In genomic region chr21:41954654-41955499, GRCh38 we compare ENCODE assay signal across 9 cellular contexts. TPM values are rescaled to one million over a fixed set of nuclear protein-coding genes. Genes with fewer than 3 reads are reported as not detected.
DNase-seq lines count a peak whose midpoint lies in the region; ATAC-seq and TF ChIP-seq lines count a peak whose summit lies in the region.
"Had no signal": no experiment of that assay in that cellular context is flagged by ENCODE, and none has a peak within 500 bp of the region (broad histone marks: within the 10 kb centered on the region; RNA-seq: fewer than 3 reads in every experiment).

No MANE protein-coding gene starts in this region.

- WGBS in hepatocyte (ENCODE audit: low lambda C conversion rate, missing lambda C conversion rate) = 97% methylated on average over 17 of the region's 20 CpGs

- H3K27me3 ChIP-seq in right atrium auricular region (no peaks in the 10 kb centered on the region), hepatocyte (no peaks in the 10 kb centered on the region), tibial artery (no peaks in the 10 kb centered on the region)

- no peak for TF ChIP-seq CTCF in right atrium auricular region (IDR thresholded peaks at IDR 0.05)
- no peak for TF ChIP-seq CTCF in WTC11 (IDR thresholded peaks at IDR 0.05)
- TF ChIP-seq CTCF in hepatocyte (IDR thresholded peaks at IDR 0.05; ENCODE audit: poor library complexity) = no peak
- TF ChIP-seq CTCF in tibial artery (IDR thresholded peaks at IDR 0.05) = no peak

- POLR2A ChIA-PET in WTC11 (lab: Charles Lee) = interaction anchor here (0.7 kb wide), 1 partner anchor 501 kb away, joined by 3 read pairs; no protein-coding TSS in a partner anchor

- H3K36me3 ChIP-seq in right atrium auricular region = no peaks in the 10 kb centered on the region
- no peaks in the 10 kb centered on the region for H3K36me3 ChIP-seq in hepatocyte (replicated peaks; ENCODE audit: insufficient read depth, low read depth)
- no peaks in the 10 kb centered on the region for H3K36me3 ChIP-seq in tibial artery

- no peak overlapping the region for H3K27ac Mint-ChIP-seq in WTC11

- H4K20me1 ChIP-seq in hepatocyte (ENCODE audit: insufficient read depth, poor library complexity, severe bottlenecking) = peaks cover 2% of the 10 kb centered on the region

- peaks cover 38% of the 10 kb centered on the region for H3K4me1 Mint-ChIP-seq in WTC11
- H3K4me1 Mint-ChIP-seq: central memory CD8-positive, alpha-beta T cell had no signal

- H3K4me2 ChIP-seq in hepatocyte = peak overlapping the region; percentile 84

- H3K4me1 ChIP-seq in right atrium auricular region (peaks cover 0 to 50% of the 10 kb centered on the region in 2 donors), hepatocyte (ENCODE audit: insufficient read depth) (peaks cover 16% of the 10 kb centered on the region), tibial artery (peaks cover 0 to 65% (median 53%) of the 10 kb centered on the region in 4 donors)

- H3K79me2 ChIP-seq in hepatocyte = peaks cover 6% of the 10 kb centered on the region

- intact Hi-C loops in Right ventricle myocardium inferior (cut with DNase I) = no loop called here
- intact Hi-C loops in tibial artery (cut with DNase I; ENCODE audit: low total_unique reads) = no loop called here

- no peaks in the 10 kb centered on the region for H3K36me3 Mint-ChIP-seq in WTC11

- no peak for DNase-seq in Right ventricle myocardium inferior (ENCODE audit: missing footprints)
- no peak for DNase-seq in right atrium auricular region (ENCODE audit: low spot score)
- no peak for DNase-seq in WTC11 (ENCODE audit: low spot score)
- no peak for DNase-seq in hepatocyte (ENCODE audit: low spot score)
- no peak for DNase-seq in tibial artery
- no peak for DNase-seq in germinal center (ENCODE audit: low spot score)
- DNase-seq in retina = no peak

- no peaks in the 10 kb centered on the region for H3K9me3 Mint-ChIP-seq in WTC11
- H3K9me3 Mint-ChIP-seq: central memory CD8-positive, alpha-beta T cell had no signal

- peak overlapping the region; percentile 63 for H3K4me3 Mint-ChIP-seq in WTC11
- H3K4me3 Mint-ChIP-seq: central memory CD8-positive, alpha-beta T cell had no signal

- H3K4me3 ChIP-seq in right atrium auricular region = no peak overlapping the region
- no peak overlapping the region for H3K4me3 ChIP-seq in hepatocyte
- no peak overlapping the region for H3K4me3 ChIP-seq in tibial artery

- H3K27me3 Mint-ChIP-seq in WTC11 (ENCODE audit: low read depth) = peaks cover 19% of the 10 kb centered on the region

- no peak overlapping the region for H3K27ac ChIP-seq in right atrium auricular region
- H3K27ac ChIP-seq in hepatocyte = no peak overlapping the region
- H3K27ac ChIP-seq in tibial artery = peak overlapping the region; percentile 57 to 63

- H3K9me3 ChIP-seq in right atrium auricular region = no peaks in the 10 kb centered on the region
- H3K9me3 ChIP-seq in hepatocyte (ENCODE audit: low read depth) = no peaks in the 10 kb centered on the region
- no peaks in the 10 kb centered on the region for H3K9me3 ChIP-seq in tibial artery

- CTCF ChIA-PET in WTC11 (lab: Charles Lee) = no interaction called here

- H3K9me2 ChIP-seq in hepatocyte (replicated peaks; ENCODE audit: insufficient read depth) = no peaks in the 10 kb centered on the region

- H2AFZ ChIP-seq in hepatocyte = no peak overlapping the region

- peak; percentile 1 for ATAC-seq in Right ventricle myocardium inferior
- ATAC-seq in WTC11 = no peak
- no peak for ATAC-seq in HG03432 (IDR thresholded peaks at IDR 0.05; ENCODE audit: unreplicated experiment)

TF ChIP-seq in WTC11, 78 proteins besides CTCF, POLR2A, EP300 and RAD21:
- no peak for TF ChIP-seq ZNF263 (CRISPR knock-in tag; IDR thresholded peaks at IDR 0.05; ENCODE audit: low read depth)
- no peak for TF ChIP-seq MYBL2 (CRISPR knock-in tag; IDR thresholded peaks at IDR 0.05)
- TF ChIP-seq, protein P1, sequence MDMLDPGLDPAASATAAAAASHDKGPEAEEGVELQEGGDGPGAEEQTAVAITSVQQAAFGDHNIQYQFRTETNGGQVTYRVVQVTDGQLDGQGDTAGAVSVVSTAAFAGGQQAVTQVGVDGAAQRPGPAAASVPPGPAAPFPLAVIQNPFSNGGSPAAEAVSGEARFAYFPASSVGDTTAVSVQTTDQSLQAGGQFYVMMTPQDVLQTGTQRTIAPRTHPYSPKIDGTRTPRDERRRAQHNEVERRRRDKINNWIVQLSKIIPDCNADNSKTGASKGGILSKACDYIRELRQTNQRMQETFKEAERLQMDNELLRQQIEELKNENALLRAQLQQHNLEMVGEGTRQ (CRISPR knock-in tag; IDR thresholded peaks at IDR 0.05) = no peak
- no peak for TF ChIP-seq FOXP1 (CRISPR knock-in tag; IDR thresholded peaks at IDR 0.05; ENCODE audit: borderline replicate concordance)
- TF ChIP-seq NFYB (CRISPR knock-in tag; conservative IDR thresholded peaks at IDR 0.05; ENCODE audit: low read depth) = no peak
- no peak for TF ChIP-seq ZNF219 (CRISPR knock-in tag; IDR thresholded peaks at IDR 0.05; ENCODE audit: borderline replicate concordance)
- TF ChIP-seq TCF7 (CRISPR knock-in tag; IDR thresholded peaks at IDR 0.05; ENCODE audit: low read depth) = peak; percentile 84; the same call in 1 of the 2 replicates
- peak; percentile 9; the same call in 1 of the 2 replicates for TF ChIP-seq NFE2L1 (CRISPR knock-in tag; IDR thresholded peaks at IDR 0.05)
- TF ChIP-seq MXD4 (CRISPR knock-in tag; IDR thresholded peaks at IDR 0.05; ENCODE audit: borderline replicate concordance) = no peak
- TF ChIP-seq OVOL2 (CRISPR knock-in tag; IDR thresholded peaks at IDR 0.05; ENCODE audit: borderline replicate concordance) = no peak
- TF ChIP-seq EMX1 (CRISPR knock-in tag; IDR thresholded peaks at IDR 0.05) = no peak
- no peak for TF ChIP-seq NR1H2 (CRISPR knock-in tag; IDR thresholded peaks at IDR 0.05)

RNA-seq across cellular contexts. Expression of gene C2CD2, which starts 1.1 kb away (rescaled TPM):
- total RNA-seq in Right ventricle myocardium inferior (7.0 TPM), right atrium auricular region (1 to 10 TPM; 8.6 to 9.1 TPM), WTC11 (2021) (11.2 to 14.9 TPM (median 14.1 TPM) in 3 replicates), hepatocyte (8.6 and 13.9 TPM in 2 replicates)
- 6.4 and 7.3 TPM in 2 replicates for polyA plus RNA-seq in hepatocyte

RNA-seq across cellular contexts. Expression of gene ZBTB21, which starts 55.3 kb away (rescaled TPM):
- total RNA-seq in Right ventricle myocardium inferior (6.1 TPM), right atrium auricular region (10 to 100 TPM in 1 of 2 donors, 1 to 10 TPM in 1; 5.5 to 10.3 TPM), WTC11 (2021) (13.8 to 14.2 TPM (median 14.2 TPM) in 3 replicates), hepatocyte (13.8 and 21.5 TPM in 2 replicates)
- 6.0 and 8.1 TPM in 2 replicates for polyA plus RNA-seq in hepatocyte

Comparison
In these comparisons a context has a peak if more than half of its experiments do, and no peak if none do; other contexts are left out.
1. H3K27ac ChIP-seq: peak in tibial artery (2 of 2); none in right atrium auricular region (0 of 2) and hepatocyte (single experiment).